17 cellular contexts compared by ENCODE assay signal in the genomic region with DNA sequence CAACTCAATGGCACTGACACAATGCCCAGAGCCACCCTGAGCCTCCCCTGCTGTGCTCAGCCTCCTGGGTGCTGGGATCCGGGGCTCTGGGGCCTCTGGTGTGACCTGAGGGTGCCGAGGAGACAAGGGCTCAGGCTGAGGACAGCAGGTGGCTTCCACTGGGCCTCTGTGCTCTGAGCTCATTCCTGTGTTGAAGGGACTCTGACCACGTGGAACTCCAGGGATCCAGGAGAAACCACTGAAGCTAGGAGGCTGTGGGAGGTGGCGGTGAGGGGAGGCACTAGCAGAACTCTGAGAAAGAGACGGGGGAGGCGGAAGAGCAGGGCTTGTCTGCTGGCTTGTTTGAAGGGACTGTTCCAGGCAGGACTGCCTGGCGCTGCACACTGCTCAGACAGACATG.
"Had no signal": no experiment of that assay in that cellular context is flagged by ENCODE, and none has a peak within 500 bp of the region (broad histone marks: within the 10 kb centered on the region; RNA-seq: fewer than 3 reads in every experiment).

No MANE protein-coding gene starts in this region.

- H3K4me3 ChIP-seq: adrenal gland, gastroesophageal sphincter, heart right ventricle, pancreas, sigmoid colon had no signal

- DNase-seq: activated CD4-positive, alpha-beta T cell treated with anti-CD3 and anti-CD28 coated beads, Interleukin-2, amount 50 U/mL, for 1 hour; activated CD4-positive, CD25-positive, alpha-beta regulatory T cell treated with anti-CD3 and anti-CD28 coated beads, Interleukin-2, amount 50 U/mL, for 72 hours; activated CD8-positive, alpha-beta memory T cell treated with anti-CD3 and anti-CD28 coated beads for 24 hours; activated CD8-positive, alpha-beta memory T cell treated with anti-CD3 and anti-CD28 coated beads, Interleukin-2, amount 50 U/mL, for 48 hours; activated gamma-delta T cell treated with Interleukin-2 at 50 U/mL for 16 hours; activated T-cell treated with anti-CD3 and anti-CD28 coated beads, Interleukin-2, amount 50 U/mL, for 72 hours; adrenal gland; effector CD4-positive, alpha-beta T cell; heart right ventricle; kidney glomerular epithelial cell; naive thymus-derived CD4-positive, alpha-beta T cell; pancreas; sigmoid colon; stimulated activated CD4-positive, alpha-beta T cell treated with anti-CD3 and anti-CD28 coated beads, Interleukin-4, amount 100 ng/mL, for 4 hours; T-helper 17 cell had no signal

- H3K4me1 ChIP-seq: adrenal gland, gastroesophageal sphincter, heart right ventricle, pancreas, sigmoid colon had no signal

- H3K27ac ChIP-seq: adrenal gland, gastroesophageal sphincter, heart right ventricle, pancreas, sigmoid colon had no signal

- H3K36me3 ChIP-seq: adrenal gland, gastroesophageal sphincter, heart right ventricle, pancreas, sigmoid colon had no signal

- H3K9me3 ChIP-seq: adrenal gland, gastroesophageal sphincter, heart right ventricle, pancreas, sigmoid colon had no signal

- FAIRE-seq: bronchial epithelial cell, pancreas had no signal

- H3K27me3 ChIP-seq: adrenal gland, pancreas had no signal
